15 cellular contexts compared by ENCODE assay signal in genomic region chr9:107127608-107128007, GRCh38.
"Had no signal": no experiment of that assay in that cellular context is flagged by ENCODE, and none has a peak within 500 bp of the region (broad histone marks: within the 10 kb centered on the region; RNA-seq: fewer than 3 reads in every experiment).

No MANE protein-coding gene starts in this region.

- H3K4me1 ChIP-seq: right lobe of liver, tibial nerve had no signal

- H3K36me3 Mint-ChIP-seq: natural killer cell treated with Interleukin-12 subunit alpha and Interleukin-12 subunit beta and Interleukin-15 and Interleukin-18, amount 100 ng/mL, for 72 hours; stimulated activated effector memory CD8-positive, alpha-beta T cell treated with anti-CD3 and anti-CD28 coated beads, Interleukin-12 subunit alpha, Interleukin-12 subunit beta, amount 100 ng/mL, for 72 hours had no signal

- H3K27me3 ChIP-seq: right lobe of liver, tibial nerve had no signal

- H3K27ac Mint-ChIP-seq: activated CD8-positive, alpha-beta T cell treated with anti-CD3 and anti-CD28 coated beads, Interleukin-2, amount 10 ng/mL, durations not matched to agents 7 days and 5 days; effector memory CD8-positive, alpha-beta T cell; natural killer cell treated with Interleukin-12 subunit alpha and Interleukin-12 subunit beta and Interleukin-15 and Interleukin-18, amount 100 ng/mL, for 72 hours; progenitor cell of endocrine pancreas; stimulated activated effector memory CD8-positive, alpha-beta T cell treated with anti-CD3 and anti-CD28 coated beads, Interleukin-12 subunit alpha, Interleukin-12 subunit beta, amount 100 ng/mL, for 72 hours had no signal

- FAIRE-seq: astrocyte had no signal

- H3K4me3 Mint-ChIP-seq: activated CD8-positive, alpha-beta T cell treated with anti-CD3 and anti-CD28 coated beads, Interleukin-2, amount 10 ng/mL, durations not matched to agents 7 days and 5 days; effector memory CD8-positive, alpha-beta T cell; natural killer cell treated with Interleukin-12 subunit alpha and Interleukin-12 subunit beta and Interleukin-15 and Interleukin-18, amount 100 ng/mL, for 72 hours; stimulated activated effector memory CD8-positive, alpha-beta T cell treated with anti-CD3 and anti-CD28 coated beads, Interleukin-12 subunit alpha, Interleukin-12 subunit beta, amount 100 ng/mL, for 72 hours had no signal

- ATAC-seq: activated CD8-positive, alpha-beta T cell treated with anti-CD3 and anti-CD28 coated beads, Interleukin-2, amount 10 ng/mL, durations not matched to agents 7 days and 5 days; effector memory CD8-positive, alpha-beta T cell; left lobe of liver; natural killer cell treated with Interleukin-12 subunit alpha and Interleukin-12 subunit beta and Interleukin-15 and Interleukin-18, amount 100 ng/mL, for 72 hours; right lobe of liver; stimulated activated effector memory CD8-positive, alpha-beta T cell treated with anti-CD3 and anti-CD28 coated beads, Interleukin-12 subunit alpha, Interleukin-12 subunit beta, amount 100 ng/mL, for 72 hours had no signal

- H3K4me3 ChIP-seq: right lobe of liver, tibial nerve had no signal

- H3K27ac ChIP-seq: right lobe of liver, tibial nerve had no signal

- DNase-seq: activated CD4-positive, alpha-beta T cell treated with anti-CD3 and anti-CD28 coated beads for 48 hours; activated CD8-positive, alpha-beta memory T cell treated with anti-CD3 and anti-CD28 coated beads, Interleukin-2, amount 50 U/mL, for 48 hours; activated CD8-positive, alpha-beta T cell treated with anti-CD3 and anti-CD28 coated beads, Interleukin-2, amount 10 ng/mL, durations not matched to agents 7 days and 5 days; caudate nucleus; cortex of kidney; effector memory CD8-positive, alpha-beta T cell; hypothalamus; mammary epithelial cell; right lobe of liver had no signal

- H3K9me3 Mint-ChIP-seq: effector memory CD8-positive, alpha-beta T cell; natural killer cell treated with Interleukin-12 subunit alpha and Interleukin-12 subunit beta and Interleukin-15 and Interleukin-18, amount 100 ng/mL, for 72 hours; stimulated activated effector memory CD8-positive, alpha-beta T cell treated with anti-CD3 and anti-CD28 coated beads, Interleukin-12 subunit alpha, Interleukin-12 subunit beta, amount 100 ng/mL, for 72 hours had no signal

- H3K36me3 ChIP-seq: right lobe of liver, tibial nerve had no signal

- H3K4me1 Mint-ChIP-seq: stimulated activated effector memory CD8-positive, alpha-beta T cell treated with anti-CD3 and anti-CD28 coated beads, Interleukin-12 subunit alpha, Interleukin-12 subunit beta, amount 100 ng/mL, for 72 hours had no signal
